8 cellular contexts compared by ENCODE assay signal in the genomic region with DNA sequence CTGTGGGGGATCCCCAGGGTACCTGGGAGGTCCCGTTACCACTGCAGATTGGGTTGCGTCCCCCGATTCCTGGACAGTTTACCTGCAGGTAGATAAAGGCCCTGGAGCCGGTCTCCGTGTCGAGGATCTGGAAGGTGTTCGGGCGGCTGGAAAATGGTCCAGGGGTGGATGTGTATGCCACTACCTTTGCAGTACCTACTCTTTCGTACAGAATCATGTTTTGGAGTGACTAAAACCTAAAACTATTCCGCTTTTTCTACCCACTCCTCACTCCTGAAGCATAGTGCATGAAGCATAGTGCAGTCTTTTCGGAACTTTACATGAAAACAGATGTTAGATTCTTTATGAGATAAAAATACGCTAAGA. TPM values are rescaled to one million over a fixed set of nuclear protein-coding genes. Genes with fewer than 3 reads are reported as not detected.
DNase-seq lines count a peak whose midpoint lies in the region; ATAC-seq, FAIRE-seq and TF ChIP-seq lines count a peak whose summit lies in the region.

No MANE protein-coding gene starts in this region.

- no peaks in the 10 kb centered on the region for H3K36me3 ChIP-seq in naive thymus-derived CD4-positive, alpha-beta T cell (ENCODE audit: control insufficient read depth in 2 of 3, insufficient read depth in 3 of 3, low read length in 3 of 3)

- peaks cover 0 to 1% of the 10 kb centered on the region in 2 donors for H3K27me3 Mint-ChIP-seq in effector memory CD8-positive, alpha-beta T cell
- peaks cover 0 to 10% (median 0%) of the 10 kb centered on the region in 5 donors for H3K27me3 Mint-ChIP-seq in naive thymus-derived CD4-positive, alpha-beta T cell

- peak overlapping the region; percentile 92 for H3K27ac ChIP-seq in naive thymus-derived CD4-positive, alpha-beta T cell (ENCODE audit: low read depth, low read length)

- peak; percentile 46 for ATAC-seq in effector memory CD8-positive, alpha-beta T cell (replicated peaks)
- ATAC-seq in naive thymus-derived CD4-positive, alpha-beta T cell = peak; percentile 50
- ATAC-seq in GM19023 (IDR thresholded peaks at IDR 0.05; ENCODE audit: unreplicated experiment) = no peak

- no peaks in the 10 kb centered on the region for H3K27me3 ChIP-seq in naive thymus-derived CD4-positive, alpha-beta T cell (ENCODE audit: control insufficient read depth in 2 of 2, insufficient read depth in 2 of 2, low read length in 2 of 2)

- peak overlapping the region in 1 of 2 donors; percentile 92 for H3K4me3 Mint-ChIP-seq in effector memory CD8-positive, alpha-beta T cell
- H3K4me3 Mint-ChIP-seq in naive thymus-derived CD4-positive, alpha-beta T cell = peak overlapping the region in 6 of 10 donors; percentile 99 to 100 (median 100)

- H3K36me3 Mint-ChIP-seq in effector memory CD8-positive, alpha-beta T cell (ENCODE audit: insufficient read depth) = peaks cover 16% of the 10 kb centered on the region
- peaks cover 0 to 4% (median 2%) of the 10 kb centered on the region in 5 donors for H3K36me3 Mint-ChIP-seq in naive thymus-derived CD4-positive, alpha-beta T cell

- FAIRE-seq in frontal cortex (lab: Jason Lieb, UNC) = no peak
- no peak for FAIRE-seq in urothelium cell line (lab: Jason Lieb, UNC)

- H3K4me3 ChIP-seq in GM12864 (ENCODE audit: low read depth, low read length) (peak overlapping the region; percentile 82), LNCaP clone FGC (ENCODE audit: low read depth, low read length) (peak overlapping the region; percentile 87)
- H3K4me3 ChIP-seq in naive thymus-derived CD4-positive, alpha-beta T cell (ENCODE audit: low read length) = peak overlapping the region; percentile 83

- TF ChIP-seq CTCF in GM12864 (IDR thresholded peaks at IDR 0.05; ENCODE audit: low read depth, low read length, missing control alignments) (no peak), LNCaP clone FGC (IDR thresholded peaks at IDR 0.05; ENCODE audit: control insufficient read depth, extremely low read depth, insufficient read depth) (no peak)

- intact Hi-C loops in naive thymus-derived CD4-positive, alpha-beta T cell (cut with micrococcal nuclease) = loop anchor here (1.0 to 10.0 kb wide), 18 partner anchors 137 to 1581 kb away; partner anchors contain the start of genes ASNSD1 (in 2 of the 2), ORMDL1 (in 2 of the 2), OSGEPL1 (in 2 of the 2) and PMS1 (in 2 of the 2)

- peaks cover 10 to 14% of the 10 kb centered on the region in 2 donors for H3K4me1 ChIP-seq in naive thymus-derived CD4-positive, alpha-beta T cell (ENCODE audit: control insufficient read depth in 2 of 2, insufficient read depth in 2 of 2, low read length in 2 of 2)

- H3K4me1 Mint-ChIP-seq in effector memory CD8-positive, alpha-beta T cell (ENCODE audit: low read depth in 2 of 2) = peaks cover 8 to 10% of the 10 kb centered on the region in 2 donors
- peaks cover 4 to 19% (median 9%) of the 10 kb centered on the region in 7 donors for H3K4me1 Mint-ChIP-seq in naive thymus-derived CD4-positive, alpha-beta T cell

- POLR2A ChIA-PET in naive thymus-derived CD4-positive, alpha-beta T cell (lab: Charles Lee) = interaction anchor here (0.6 to 3.4 kb wide), 5 partner anchors 20 to 335 kb away, joined by 3 to 17 read pairs (median 4); partner anchors contain the start of genes OSGEPL1 and SLC40A1

- peak overlapping the region; percentile 96 to 99 for H3K27ac Mint-ChIP-seq in effector memory CD8-positive, alpha-beta T cell
- peak overlapping the region in 8 of 9 donors; percentile 97 to 100 (median 100) for H3K27ac Mint-ChIP-seq in naive thymus-derived CD4-positive, alpha-beta T cell

- H3K9me3 ChIP-seq in naive thymus-derived CD4-positive, alpha-beta T cell (ENCODE audit: control insufficient read depth in 2 of 3, low read length in 3 of 3) = no peaks in the 10 kb centered on the region

- CTCF ChIA-PET in naive thymus-derived CD4-positive, alpha-beta T cell (lab: Charles Lee) = no interaction called here

- DNase-seq in GM12864 (ENCODE audit: low read depth) (no peak), LNCaP clone FGC (ENCODE audit: low read depth) (no peak), CD1c-positive myeloid dendritic cell (ENCODE audit: extremely low spot score) (no peak), frontal cortex (ENCODE audit: low spot score in 2 of 2) (no peak), urothelium cell line (ENCODE audit: low spot score) (no peak)
- no peak for DNase-seq in effector memory CD8-positive, alpha-beta T cell
- no peak for DNase-seq in naive thymus-derived CD4-positive, alpha-beta T cell

- no peaks in the 10 kb centered on the region for H3K9me3 Mint-ChIP-seq in effector memory CD8-positive, alpha-beta T cell
- no peaks in the 10 kb centered on the region for H3K9me3 Mint-ChIP-seq in naive thymus-derived CD4-positive, alpha-beta T cell

RNA-seq across cellular contexts. Expression of gene WDR75, which starts 0.4 kb away (rescaled TPM):
- total RNA-seq in naive thymus-derived CD4-positive, alpha-beta T cell = 10 to 100 TPM; 39.9 to 67.4 (median 60.7) TPM
- 10 to 100 TPM; 14.2 to 19.3 TPM for polyA plus RNA-seq in naive thymus-derived CD4-positive, alpha-beta T cell
- 64.4 TPM for total RNA-seq in frontal cortex
